In genomic region chr1:45868861-45869260, GRCh38 we compare ENCODE assay signal across 1 cellular context.
TF ChIP-seq lines count a peak whose summit lies in the region.

No MANE protein-coding gene starts in this region.

TF ChIP-seq in K562, 482 proteins besides CTCF, POLR2A, EP300 and RAD21 (continued from another document):
- no peak for TF ChIP-seq TRIM25 (IDR thresholded peaks at IDR 0.05; ENCODE audit: borderline replicate concordance)
- TF ChIP-seq FOSL1 (tag; conservative IDR thresholded peaks at IDR 0.05): no peak
